ENCODE assay signal across 37 cellular contexts in genomic region chr11:85896871-85897270, GRCh38. TPM values are rescaled to one million over a fixed set of nuclear protein-coding genes. Genes with fewer than 3 reads are reported as not detected.
"Had no signal": no experiment of that assay in that cellular context is flagged by ENCODE, and none has a peak within 500 bp of the region (broad histone marks: within the 10 kb centered on the region; RNA-seq: fewer than 3 reads in every experiment).

No MANE protein-coding gene starts in this region.

- H3K36me3 ChIP-seq: adrenal gland, ascending aorta, breast epithelium, esophagus muscularis mucosa, gastroesophageal sphincter, heart right ventricle, WERI-Rb-1 had no signal

- DNase-seq: activated B cell treated with CpG ODN at 0.5 μM for 24 hours; activated CD4-positive, alpha-beta T cell treated with anti-CD3 and anti-CD28 coated beads for 48 hours; activated CD4-positive, alpha-beta T cell treated with anti-CD3 and anti-CD28 coated beads, Interleukin-2, amount 50 U/mL, for 1 hour; activated CD4-positive, alpha-beta T cell treated with anti-CD3 and anti-CD28 coated beads, Interleukin-2, amount 50 U/mL, for 48 hours; activated CD8-positive, alpha-beta memory T cell treated with anti-CD3 and anti-CD28 coated beads, Interleukin-2, amount 10 ng/mL, durations not matched to agents 7 days and 5 days; activated CD8-positive, alpha-beta memory T cell treated with anti-CD3 and anti-CD28 coated beads, Interleukin-2, amount 50 U/mL, for 4 hours; activated CD8-positive, alpha-beta T cell treated with anti-CD3 and anti-CD28 coated beads for 36 hours; activated effector memory CD4-positive, alpha-beta T cell treated with anti-CD3 and anti-CD28 coated beads, Interleukin-2, amount 50 U/mL, for 16 hours; activated naive CD4-positive, alpha-beta T cell treated with anti-CD3 and anti-CD28 coated beads for 36 hours; activated naive CD8-positive, alpha-beta T cell treated with anti-CD3 and anti-CD28 coated beads for 36 hours; activated naive CD8-positive, alpha-beta T cell treated with anti-CD3 and anti-CD28 coated beads, Interleukin-2, amount 50 U/mL, for 24 hours; activated T-cell treated with anti-CD3 and anti-CD28 coated beads, Interleukin-2, amount 50 U/mL, for 1 hour; activated T-cell treated with anti-CD3 and anti-CD28 coated beads, Interleukin-2, amount 50 U/mL, for 48 hours; adrenal gland; dorsolateral prefrontal cortex; effector memory CD4-positive, alpha-beta T cell; endodermal cell; erythroblast; foreskin melanocyte; heart right ventricle; T-helper 17 cell; T1000; WERI-Rb-1 had no signal

- H3K4me3 ChIP-seq: adrenal gland, ascending aorta, breast epithelium, coronary artery, dorsolateral prefrontal cortex, esophagus muscularis mucosa, gastroesophageal sphincter, heart right ventricle, hepatocyte had no signal

- ATAC-seq: activated CD4-positive, CD25-positive, alpha-beta regulatory T cell treated with anti-CD3 and anti-CD28 coated beads, Interleukin-2, amount 50 U/mL, for 24 hours; activated CD8-positive, alpha-beta memory T cell treated with anti-CD3 and anti-CD28 coated beads, Interleukin-2, amount 10 ng/mL, durations not matched to agents 7 days and 5 days; activated CD8-positive, alpha-beta T cell treated with anti-CD3 and anti-CD28 coated beads for 36 hours; activated naive CD8-positive, alpha-beta T cell treated with anti-CD3 and anti-CD28 coated beads, Interleukin-2, amount 50 U/mL, for 24 hours; gastroesophageal sphincter; heart right ventricle; T-helper 17 cell had no signal

- H3K27me3 ChIP-seq: adrenal gland, ascending aorta, breast epithelium, dorsolateral prefrontal cortex, esophagus muscularis mucosa, gastroesophageal sphincter, heart right ventricle, hepatocyte had no signal

- H3K9me3 ChIP-seq: adrenal gland, ascending aorta, breast epithelium, esophagus muscularis mucosa, gastroesophageal sphincter, heart right ventricle had no signal

- H3K4me1 ChIP-seq: adrenal gland, ascending aorta, breast epithelium, esophagus muscularis mucosa, gastroesophageal sphincter had no signal

- H3K4me2 ChIP-seq: hepatocyte had no signal

- H3K27ac ChIP-seq: adrenal gland, ascending aorta, breast epithelium, coronary artery, dorsolateral prefrontal cortex, esophagus muscularis mucosa, gastroesophageal sphincter, heart right ventricle, hepatocyte, WERI-Rb-1 had no signal

- H3K79me2 ChIP-seq: hepatocyte had no signal

- H2AFZ ChIP-seq: hepatocyte had no signal

RNA-seq across cellular contexts. Expression of gene CCDC83, which starts 41.7 kb away (rescaled TPM):
- total RNA-seq: activated B cell treated with CpG ODN at 0.5 μM for 24 hours; activated CD8-positive, alpha-beta memory T cell treated with anti-CD3 and anti-CD28 coated beads for 36 hours; activated CD8-positive, alpha-beta memory T cell treated with anti-CD3 and anti-CD28 coated beads, Interleukin-2, amount 10 ng/mL, durations not matched to agents 7 days and 5 days; activated CD8-positive, alpha-beta T cell treated with anti-CD3 and anti-CD28 coated beads for 36 hours; activated naive CD4-positive, alpha-beta T cell treated with anti-CD3 and anti-CD28 coated beads for 36 hours; activated naive CD8-positive, alpha-beta T cell treated with anti-CD3 and anti-CD28 coated beads for 36 hours; activated T-helper 1 cell treated with anti-CD3 and anti-CD28 coated beads, Interleukin-12 subunit alpha, Interleukin-12 subunit beta, Interleukin-2, Interleukin-4 antibody, amounts not matched to agents 30 ng/mL and 10 ng/mL and 1 ng/mL, durations not matched to agents 14 hours and 24 hours and 36 hours; activated T-helper 2 cell treated with anti-CD3 and anti-CD28 coated beads, Interferon-gamma antibody, Interleukin-2, Interleukin-4, amounts not matched to agents 10 μg/mL and 5 μg/mL and 100 μg/mL, durations not matched to agents 14 hours and 24 hours and 36 hours; adrenal gland; ascending aorta; cardiac septum; cerebellum; endodermal cell; esophagus muscularis mucosa; fibroblast of villous mesenchyme; gastroesophageal sphincter; glomerular endothelial cell; heart right ventricle; hepatocyte had no signal
